27 cellular contexts compared by ENCODE assay signal in the genomic region with DNA sequence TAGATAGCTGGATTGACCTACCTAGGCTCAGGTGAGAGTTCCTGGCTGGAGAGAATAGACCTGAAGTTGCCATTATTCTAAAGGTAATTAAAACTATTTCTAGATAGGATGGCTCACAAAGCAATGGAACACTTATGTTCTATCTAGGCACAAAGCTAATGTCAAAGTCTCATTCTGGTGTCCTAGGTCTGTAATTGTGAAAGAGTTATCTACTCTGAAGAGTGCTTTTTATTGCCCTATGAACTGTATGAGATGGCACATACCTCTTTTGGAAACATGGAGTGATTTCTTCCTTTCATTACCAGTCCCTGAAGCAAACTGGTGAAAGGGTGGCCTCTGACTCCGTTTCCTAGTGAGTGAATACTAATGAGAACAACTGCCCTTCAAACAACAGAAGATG.
"Had no signal": no experiment of that assay in that cellular context is flagged by ENCODE, and none has a peak within 500 bp of the region (broad histone marks: within the 10 kb centered on the region; RNA-seq: fewer than 3 reads in every experiment).

No MANE protein-coding gene starts in this region.

- H3K27me3 Mint-ChIP-seq: dendritic cell treated with granulocyte-macrophage colony-stimulating factor and Interleukin-4, amounts not matched to agents 40 ng/mL and 50 ng/mL, for 4 days; effector memory CD8-positive, alpha-beta T cell; naive B cell had no signal

- H3K27ac Mint-ChIP-seq: dendritic cell treated with granulocyte-macrophage colony-stimulating factor and Interleukin-4, amounts not matched to agents 40 ng/mL and 50 ng/mL, for 4 days; effector memory CD8-positive, alpha-beta T cell; endodermal cell; mesothelial cell of epicardium; naive B cell had no signal

- ATAC-seq: effector memory CD8-positive, alpha-beta T cell; esophagus mucosa; gastrocnemius medialis; heart right ventricle; left cardiac atrium; lower lobe of right lung; mucosa of descending colon had no signal

- H3K4me3 ChIP-seq: colonic mucosa, esophagus squamous epithelium, gastrocnemius medialis, heart right ventricle, left ventricle myocardium inferior, lower lobe of right lung, mucosa of descending colon had no signal

- H3K9me3 ChIP-seq: colonic mucosa, esophagus squamous epithelium, gastrocnemius medialis, heart right ventricle, left ventricle myocardium inferior, lower lobe of right lung, mucosa of descending colon had no signal

- H3K27ac ChIP-seq: colonic mucosa, epithelial cell of prostate, esophagus squamous epithelium, gastrocnemius medialis, heart right ventricle, left ventricle myocardium inferior, lower lobe of right lung had no signal

- H3K4me1 ChIP-seq: colonic mucosa, esophagus squamous epithelium, gastrocnemius medialis, heart right ventricle, left ventricle myocardium inferior, lower lobe of right lung had no signal

- H3K36me3 Mint-ChIP-seq: mesothelial cell of epicardium, naive B cell had no signal

- H3K4me1 Mint-ChIP-seq: endodermal cell, mesothelial cell of epicardium, naive B cell had no signal

- DNase-seq: colonic mucosa; cortex of kidney; effector CD8-positive, alpha-beta T cell; effector memory CD8-positive, alpha-beta T cell; endodermal cell; erythroblast; esophagus squamous epithelium; foreskin fibroblast; foreskin melanocyte; gastrocnemius medialis; glutamatergic neuron; head of caudate nucleus; heart right ventricle; hippocampal formation; left cardiac atrium; left ventricle myocardium inferior; lower lobe of right lung; mesenchymal stem cell; mucosa of descending colon; naive B cell had no signal

- H3K27me3 ChIP-seq: colonic mucosa, gastrocnemius medialis, heart right ventricle had no signal

- FAIRE-seq: endometrium, islet of Langerhans, keratinocyte had no signal

- H3K36me3 ChIP-seq: colonic mucosa, esophagus squamous epithelium, gastrocnemius medialis, heart right ventricle, left ventricle myocardium inferior, lower lobe of right lung had no signal

- H3K9me3 Mint-ChIP-seq: mesothelial cell of epicardium had no signal

- H3K4me3 Mint-ChIP-seq: dendritic cell treated with granulocyte-macrophage colony-stimulating factor and Interleukin-4, amounts not matched to agents 40 ng/mL and 50 ng/mL, for 4 days; effector memory CD8-positive, alpha-beta T cell; endodermal cell; mesothelial cell of epicardium; naive B cell had no signal
